ENCODE assay signal across 18 cellular contexts in genomic region chr2:147888665-147889064, GRCh38.
A peak's percentile ranks its signal among the peaks of the same experiment; 100 is the strongest.
DNase-seq lines count a peak whose midpoint lies in the region; ATAC-seq and TF ChIP-seq lines count a peak whose summit lies in the region.
"Had no signal": no experiment of that assay in that cellular context is flagged by ENCODE, and none has a peak within 500 bp of the region (broad histone marks: within the 10 kb centered on the region; RNA-seq: fewer than 3 reads in every experiment).

No MANE protein-coding gene starts in this region.

- no peak for TF ChIP-seq CTCF in GM12864 (IDR thresholded peaks at IDR 0.05; ENCODE audit: low read depth, low read length, missing control alignments)

- peak; percentile 19 for DNase-seq in GM12864 (ENCODE audit: low read depth)
- DNase-seq in NCI-H524 (lab: John Stamatoyannopoulos, UW) = no peak
- DNase-seq in NCI-H1694 treated with DMSO at 0.1 percent for 48 hours (lab: John Stamatoyannopoulos, UW) = no peak
- DNase-seq in activated T-cell treated with anti-CD3 and anti-CD28 coated beads for 4 hours = no peak
- DNase-seq: activated naive CD4-positive, alpha-beta T cell; CD4-positive, alpha-beta T cell; midbrain; NCI-H2029 treated with DMSO at 0.1 percent for 48 hours; NCI-H524 treated with DMSO at 0.1 percent for 48 hours; stimulated activated CD4-positive, alpha-beta T cell treated with anti-CD3 and anti-CD28 coated beads, Interleukin-2, amount 100 ng/mL, for 24 hours had no signal

- no peak overlapping the region for H3K4me3 ChIP-seq in GM12864 (ENCODE audit: low read depth, low read length)
- H3K4me3 ChIP-seq: A549, coronary artery, thoracic aorta had no signal

- ATAC-seq in GM19395 (IDR thresholded peaks at IDR 0.05; ENCODE audit: unreplicated experiment) (peak; percentile 86), HG02588 (IDR thresholded peaks at IDR 0.05; ENCODE audit: unreplicated experiment) (peak; percentile 59), HG03439 (IDR thresholded peaks at IDR 0.05; ENCODE audit: unreplicated experiment) (peak; percentile 54), HG03442 (IDR thresholded peaks at IDR 0.05; ENCODE audit: unreplicated experiment) (no peak)
- ATAC-seq: A549, sciatic nerve had no signal
